Comparison of ENCODE assay signal across 20 cellular contexts in genomic region chr6:31687321-31687720, GRCh38. TPM values are rescaled to one million over a fixed set of nuclear protein-coding genes. Genes with fewer than 3 reads are reported as not detected.
DNase-seq lines count a peak whose midpoint lies in the region; ATAC-seq and TF ChIP-seq lines count a peak whose summit lies in the region.
"Had no signal": no experiment of that assay in that cellular context is flagged by ENCODE, and none has a peak within 500 bp of the region (broad histone marks: within the 10 kb centered on the region; RNA-seq: fewer than 3 reads in every experiment).

No MANE protein-coding gene starts in this region.

- DNase-seq in DMS 273 (lab: John Stamatoyannopoulos, UW; ENCODE audit: unreplicated experiment) (peak; percentile 30), DMS 273 treated with DMSO at 0.1 percent for 48 hours (lab: John Stamatoyannopoulos, UW) (no peak), myocyte (ENCODE audit: low read depth) (peak; percentile 70), hypothalamus (lab: John Stamatoyannopoulos, UW) (no peak), body of pancreas (no peak), Caco-2 (no peak)
- no peak for DNase-seq in CD8-positive, alpha-beta memory T cell
- DNase-seq: AML-193; Calu3; CD4-positive, alpha-beta T cell; DMS79 treated with DMSO at 0.1 percent for 48 hours; GM23248 had no signal

- no peak for TF ChIP-seq POLR2A in body of pancreas (IDR thresholded peaks at IDR 0.05)

- no peak for ATAC-seq in activated T-helper 17 cell treated with anti-CD3 and anti-CD28 coated beads, Interleukin-2, amount 50 U/mL, for 72 hours (replicated peaks)
- ATAC-seq in body of pancreas, result no peak
- ATAC-seq: A549 had no signal

- H3K27me3 ChIP-seq in CD8-positive, alpha-beta memory T cell (ENCODE audit: insufficient read depth, low read length, poor library complexity, severe bottlenecking), result no peaks in the 10 kb centered on the region
- no peaks in the 10 kb centered on the region for H3K27me3 ChIP-seq in body of pancreas
- no peaks in the 10 kb centered on the region for H3K27me3 ChIP-seq in Caco-2 (replicated peaks; ENCODE audit: control insufficient read depth, insufficient read depth, low read length)

- H3K9me3 Mint-ChIP-seq in CD8-positive, alpha-beta memory T cell, result no peaks in the 10 kb centered on the region
- no peaks in the 10 kb centered on the region for H3K9me3 Mint-ChIP-seq in activated T-helper 17 cell treated with anti-CD3 and anti-CD28 coated beads, Interleukin-2, amount 50 U/mL, for 72 hours
- no peaks in the 10 kb centered on the region for H3K9me3 Mint-ChIP-seq in Caco-2 (ENCODE audit: unreplicated experiment)
- H3K9me3 Mint-ChIP-seq: CD4-positive, alpha-beta T cell had no signal

- no peaks in the 10 kb centered on the region for H3K4me1 Mint-ChIP-seq in CD8-positive, alpha-beta memory T cell
- no peaks in the 10 kb centered on the region for H3K4me1 Mint-ChIP-seq in activated T-helper 17 cell treated with anti-CD3 and anti-CD28 coated beads, Interleukin-2, amount 50 U/mL, for 72 hours
- peaks cover 30% of the 10 kb centered on the region for H3K4me1 Mint-ChIP-seq in Caco-2 (ENCODE audit: low read depth, unreplicated experiment)

- CTCF ChIA-PET in CD8-positive, alpha-beta memory T cell (lab: Charles Lee), result no interaction called here
- CTCF ChIA-PET in Caco-2 (lab: Charles Lee), result no interaction called here

- no peaks in the 10 kb centered on the region for H3K27me3 Mint-ChIP-seq in CD8-positive, alpha-beta memory T cell
- no peaks in the 10 kb centered on the region for H3K27me3 Mint-ChIP-seq in activated T-helper 17 cell treated with anti-CD3 and anti-CD28 coated beads, Interleukin-2, amount 50 U/mL, for 72 hours
- no peaks in the 10 kb centered on the region for H3K27me3 Mint-ChIP-seq in Caco-2 (ENCODE audit: insufficient read depth, unreplicated experiment)
- H3K27me3 Mint-ChIP-seq: CD4-positive, alpha-beta T cell had no signal

- no peak overlapping the region for H3K27ac Mint-ChIP-seq in CD8-positive, alpha-beta memory T cell
- H3K27ac Mint-ChIP-seq in activated T-helper 17 cell treated with anti-CD3 and anti-CD28 coated beads, Interleukin-2, amount 50 U/mL, for 72 hours, result peak overlapping the region; percentile 44
- no peak overlapping the region for H3K27ac Mint-ChIP-seq in Caco-2 (ENCODE audit: unreplicated experiment)
- H3K27ac Mint-ChIP-seq: CD4-positive, alpha-beta T cell had no signal

- BruUV-seq in Caco-2 (replicated peaks; lab: Mats Ljungman, UMichigan), result no TSS peak

- H3K9me3 ChIP-seq in CD8-positive, alpha-beta memory T cell (ENCODE audit: low read length), result no peaks in the 10 kb centered on the region
- H3K9me3 ChIP-seq in body of pancreas (no peaks in the 10 kb centered on the region), Caco-2 (no peaks in the 10 kb centered on the region)
- H3K9me3 ChIP-seq: A549, HAP-1 had no signal

- 81 to 95% methylated on average over 8 of the region's 8 CpGs for WGBS in body of pancreas, 2 donors

- peaks cover 9% of the 10 kb centered on the region for H3K4me1 ChIP-seq in CD8-positive, alpha-beta memory T cell (ENCODE audit: insufficient read depth, low read length)
- H3K4me1 ChIP-seq in body of pancreas, result peaks cover 10% of the 10 kb centered on the region
- peaks cover 46% of the 10 kb centered on the region for H3K4me1 ChIP-seq in Caco-2
- H3K4me1 ChIP-seq: A549, HAP-1 had no signal

- no peak overlapping the region for H3K4me3 Mint-ChIP-seq in CD8-positive, alpha-beta memory T cell
- H3K4me3 Mint-ChIP-seq in activated T-helper 17 cell treated with anti-CD3 and anti-CD28 coated beads, Interleukin-2, amount 50 U/mL, for 72 hours, result no peak overlapping the region
- no peak overlapping the region for H3K4me3 Mint-ChIP-seq in Caco-2 (ENCODE audit: unreplicated experiment)
- H3K4me3 Mint-ChIP-seq: CD4-positive, alpha-beta T cell had no signal

- peak overlapping the region; percentile 16 for H3K27ac ChIP-seq in CD8-positive, alpha-beta memory T cell (ENCODE audit: low read depth, low read length)
- no peak overlapping the region for H3K27ac ChIP-seq in body of pancreas
- H3K27ac ChIP-seq: 22Rv1, A549, C4-2B, GM23248 had no signal

- intact Hi-C loops in body of pancreas (cut with DNase I) (no loop called here), Caco-2 (cut with micrococcal nuclease; ENCODE audit: unreplicated experiment) (no loop called here)

- H3K36me3 Mint-ChIP-seq in CD8-positive, alpha-beta memory T cell, result peaks cover 0 to 72% (median 10%) of the 10 kb centered on the region in 3 donors
- H3K36me3 Mint-ChIP-seq in activated T-helper 17 cell treated with anti-CD3 and anti-CD28 coated beads, Interleukin-2, amount 50 U/mL, for 72 hours (ENCODE audit: low read depth), result peaks cover 68% of the 10 kb centered on the region
- H3K36me3 Mint-ChIP-seq in Caco-2 (ENCODE audit: insufficient read depth, unreplicated experiment), result peaks cover 49% of the 10 kb centered on the region

- peaks cover 47% of the 10 kb centered on the region for H3K36me3 ChIP-seq in CD8-positive, alpha-beta memory T cell (ENCODE audit: insufficient read depth, low read length)
- H3K36me3 ChIP-seq in body of pancreas (replicated peaks in 1 of 2; ENCODE audit: insufficient read depth in 1 of 2, low read depth in 2 of 2), result peaks cover 0 to 15% of the 10 kb centered on the region in 2 donors
- peaks cover 5% of the 10 kb centered on the region; the same call in 1 of the 2 replicates for H3K36me3 ChIP-seq in Caco-2 (ENCODE audit: control insufficient read depth, insufficient read depth, low read length)

- H3K4me3 ChIP-seq in CD8-positive, alpha-beta memory T cell (ENCODE audit: low read length), result no peak overlapping the region
- H3K4me3 ChIP-seq in body of pancreas, result no peak overlapping the region
- H3K4me3 ChIP-seq in Caco-2 (ENCODE audit: low read depth, low read length), result no peak overlapping the region
- H3K4me3 ChIP-seq: A549, GM23248, HAP-1 had no signal

- TF ChIP-seq CTCF in body of pancreas (IDR thresholded peaks at IDR 0.05), result no peak
- TF ChIP-seq CTCF in Caco-2 (IDR thresholded peaks at IDR 0.05; ENCODE audit: insufficient read depth in 1 of 2, low read depth in 1 of 2, low read length in 1 of 2, severe bottlenecking in 1 of 2, unreplicated experiment in 1 of 2), result no peak

- POLR2A ChIA-PET in CD8-positive, alpha-beta memory T cell (lab: Charles Lee), result no interaction called here
- POLR2A ChIA-PET in Caco-2 (lab: Charles Lee), result interaction anchor here (0.7 kb wide), 1 partner anchor 16 kb away, joined by 3 read pairs; the partner anchor contains the start of gene ABHD16A

RNA-seq across cellular contexts. Expression of gene LY6G5C, which starts 6.5 kb away (rescaled TPM):
- total RNA-seq in CD8-positive, alpha-beta memory T cell, result 1 to 10 TPM; 3.5 to 4.5 TPM
- 10.3 TPM for polyA plus RNA-seq in CD8-positive, alpha-beta memory T cell
- 1 to 10 TPM; 2.2 to 5.0 TPM for total RNA-seq in activated T-helper 17 cell treated with anti-CD3 and anti-CD28 coated beads, Interleukin-2, amount 50 U/mL, for 72 hours
- 2.7 and 3.4 TPM in 2 replicates for total RNA-seq in myocyte
- polyA plus RNA-seq in myocyte (2012), result 1.8 TPM
- total RNA-seq in body of pancreas, result 1 to 10 TPM in 1 of 2 donors, not detected in 1; 4.4 TPM
- total RNA-seq in Caco-2 (2022), result 2.0 and 2.9 TPM in 2 replicates
- total RNA-seq: H4 had no signal

RNA-seq across cellular contexts. Expression of gene ABHD16A, which starts 15.8 kb away (rescaled TPM):
- total RNA-seq in CD8-positive, alpha-beta memory T cell, result 10 to 100 TPM; 37.0 to 41.0 TPM
- 45.5 TPM for polyA plus RNA-seq in CD8-positive, alpha-beta memory T cell
- 10 to 100 TPM; 31.4 to 31.7 TPM for total RNA-seq in activated T-helper 17 cell treated with anti-CD3 and anti-CD28 coated beads, Interleukin-2, amount 50 U/mL, for 72 hours
- total RNA-seq in myocyte, result 58.9 and 66.0 TPM in 2 replicates
- polyA plus RNA-seq in myocyte (2012), result 44.8 TPM
- 10 to 100 TPM; 24.7 to 38.1 TPM for total RNA-seq in body of pancreas
- total RNA-seq in Caco-2 (2022), result 62.7 and 63.2 TPM in 2 replicates

RNA-seq across cellular contexts. Expression of gene LY6G5B, which starts 17.5 kb away (rescaled TPM):
- total RNA-seq in CD8-positive, alpha-beta memory T cell, result 10 to 100 TPM; 19.1 to 21.2 TPM
- polyA plus RNA-seq in CD8-positive, alpha-beta memory T cell, result 0.64 TPM
- total RNA-seq in activated T-helper 17 cell treated with anti-CD3 and anti-CD28 coated beads, Interleukin-2, amount 50 U/mL, for 72 hours, result 10 to 100 TPM; 25.3 to 28.1 TPM
- total RNA-seq in myocyte, result 2.9 and 4.0 TPM in 2 replicates
- 11.2 TPM for polyA plus RNA-seq in myocyte (2012)
- total RNA-seq in body of pancreas, result 1 to 10 TPM; 6.9 to 8.3 TPM
- 13.9 and 17.5 TPM in 2 replicates for total RNA-seq in Caco-2 (2022)
- total RNA-seq: H4 had no signal

RNA-seq across cellular contexts. Expression of gene LY6G6F, which starts 19.3 kb away (rescaled TPM):
- not detected for total RNA-seq in CD8-positive, alpha-beta memory T cell
- polyA plus RNA-seq in CD8-positive, alpha-beta memory T cell, result not detected
- not detected for total RNA-seq in activated T-helper 17 cell treated with anti-CD3 and anti-CD28 coated beads, Interleukin-2, amount 50 U/mL, for 72 hours
- total RNA-seq in myocyte (not detected in 2 replicates), body of pancreas (not detected), Caco-2 (2022) (not detected in 2 replicates)
- polyA plus RNA-seq in myocyte (2012), result not detected
- total RNA-seq: Calu3; CD4-positive, alpha-beta T cell; GM23248; H4; HT-29 had no signal
- polyA plus RNA-seq: A549, BJ, GM23248 had no signal

RNA-seq across cellular contexts. Expression of gene CSNK2B, which starts 21.4 kb away (rescaled TPM):
- 100 to 1,000 TPM; 323 to 334 TPM for total RNA-seq in CD8-positive, alpha-beta memory T cell
- 265 TPM for polyA plus RNA-seq in CD8-positive, alpha-beta memory T cell
- total RNA-seq in activated T-helper 17 cell treated with anti-CD3 and anti-CD28 coated beads, Interleukin-2, amount 50 U/mL, for 72 hours, result 100 to 1,000 TPM; 204 to 245 TPM
- total RNA-seq in myocyte (211 and 248 TPM in 2 replicates), body of pancreas (100 to 1,000 TPM in 1 of 2 donors, 10 to 100 TPM in 1; 98.2 to 100 TPM), Caco-2 (2022) (219 and 221 TPM in 2 replicates)
- polyA plus RNA-seq in myocyte (2012), result 254 TPM

Comparison
In these comparisons a context has a peak if more than half of its experiments do, and no peak if none do; other contexts are left out.
1. DNase-seq: peak in DMS 273 (single experiment) and myocyte (single experiment); none in DMS 273 treated with DMSO at 0.1 percent for 48 hours (single experiment), CD8-positive, alpha-beta memory T cell (0 of 5), hypothalamus (0 of 51), body of pancreas (0 of 4) and Caco-2 (0 of 2).